Comparison of ENCODE assay signal across 13 cellular contexts in genomic region chr6:70124882-70125535, GRCh38.
DNase-seq lines count a peak whose midpoint lies in the region; ATAC-seq and TF ChIP-seq lines count a peak whose summit lies in the region.
"Had no signal": no experiment of that assay in that cellular context is flagged by ENCODE, and none has a peak within 500 bp of the region (broad histone marks: within the 10 kb centered on the region; RNA-seq: fewer than 3 reads in every experiment).

No MANE protein-coding gene starts in this region.

- peak overlapping the region in 2 of 3 experiments; percentile 69 to 76 for H3K27ac Mint-ChIP-seq in nephron

- DNase-seq in GM04503 (ENCODE audit: low read depth) (peak; percentile 25), NCI-H1694 (lab: John Stamatoyannopoulos, UW) (peak; percentile 55)
- no peak for DNase-seq in activated naive CD4-positive, alpha-beta T cell treated with Interleukin-2 at 50 U/mL for 16 hours
- DNase-seq in stimulated activated CD4-positive, alpha-beta T cell treated with anti-CD3 and anti-CD28 coated beads, Interleukin-4, amount 100 ng/mL, for 4 hours: no peak
- DNase-seq: activated effector memory CD4-positive, alpha-beta T cell treated with Interleukin-2 at 50 U/mL for 16 hours; DMS79 treated with DMSO at 0.1 percent for 48 hours; NCI-H69; pancreas; uterus had no signal

- ATAC-seq in HG03439 (IDR thresholded peaks at IDR 0.05; ENCODE audit: unreplicated experiment) (no peak), GM21717 (IDR thresholded peaks at IDR 0.05; ENCODE audit: unreplicated experiment) (no peak)

- H3K4me3 Mint-ChIP-seq in nephron: no peak overlapping the region

- H3K27ac ChIP-seq in cingulate gyrus (ENCODE audit: low read depth, low read length): peak overlapping the region; percentile 29
- H3K27ac ChIP-seq: uterus had no signal

- no peak for TF ChIP-seq CTCF in nephron (IDR thresholded peaks at IDR 0.05; ENCODE audit: unreplicated experiment in 3 of 3)

- no peaks in the 10 kb centered on the region for H3K36me3 Mint-ChIP-seq in nephron (ENCODE audit: low read depth)

- no peaks in the 10 kb centered on the region for H3K9me3 Mint-ChIP-seq in nephron

- peaks cover 17% of the 10 kb centered on the region for H3K4me1 Mint-ChIP-seq in nephron

- H3K27me3 Mint-ChIP-seq in nephron (ENCODE audit: low read depth): no peaks in the 10 kb centered on the region

Comparison
In these comparisons a context has a peak if more than half of its experiments do, and no peak if none do; other contexts are left out.
1. DNase-seq: peak in GM04503 (single experiment) and NCI-H1694 (single experiment); none in activated naive CD4-positive, alpha-beta T cell treated with Interleukin-2 at 50 U/mL for 16 hours (single experiment) and stimulated activated CD4-positive, alpha-beta T cell treated with anti-CD3 and anti-CD28 coated beads, Interleukin-4, amount 100 ng/mL, for 4 hours (0 of 2).